ENCODE assay signal across 9 cellular contexts in the genomic region with DNA sequence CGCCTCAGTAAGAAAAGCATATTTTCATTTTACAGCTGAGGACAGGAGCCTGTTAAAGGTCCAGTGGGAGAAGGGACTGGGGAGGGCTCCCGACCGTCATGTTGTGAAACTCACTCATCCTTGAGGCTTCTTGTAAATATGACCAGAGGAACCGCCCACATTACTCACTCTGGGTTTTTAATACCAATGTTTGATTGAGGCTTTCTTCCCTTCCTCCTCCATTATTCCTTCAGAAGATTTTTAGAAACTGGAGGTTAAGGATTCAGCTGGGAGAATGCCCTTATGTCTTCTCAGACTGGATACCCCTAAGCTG.
DNase-seq lines count a peak whose midpoint lies in the region; ATAC-seq and TF ChIP-seq lines count a peak whose summit lies in the region.
"Had no signal": no experiment of that assay in that cellular context is flagged by ENCODE, and none has a peak within 500 bp of the region (broad histone marks: within the 10 kb centered on the region; RNA-seq: fewer than 3 reads in every experiment).

No MANE protein-coding gene starts in this region.

- ATAC-seq in GM21515 (IDR thresholded peaks at IDR 0.05; ENCODE audit: unreplicated experiment): peak; percentile 54
- peak; percentile 68 for ATAC-seq in HG03571 (IDR thresholded peaks at IDR 0.05; ENCODE audit: unreplicated experiment)

- H3K27me3 ChIP-seq in Caco-2 (replicated peaks; ENCODE audit: control insufficient read depth, insufficient read depth, low read length): no peaks in the 10 kb centered on the region

- TF ChIP-seq CTCF in Caco-2 (IDR thresholded peaks at IDR 0.05; ENCODE audit: insufficient read depth in 1 of 2, low read depth in 1 of 2, low read length in 1 of 2, severe bottlenecking in 1 of 2, unreplicated experiment in 1 of 2) (no peak), foreskin fibroblast (IDR thresholded peaks at IDR 0.05; ENCODE audit: low read depth, low read length) (no peak)

- H3K9me3 ChIP-seq in Caco-2: no peaks in the 10 kb centered on the region

- TSS peak; percentile 5 for BruUV-seq in Caco-2 (replicated peaks; lab: Mats Ljungman, UMichigan)

- intact Hi-C loops in Caco-2 (cut with micrococcal nuclease; ENCODE audit: unreplicated experiment): loop anchor here (10.0 kb wide), 1 partner anchor 231 kb away; no protein-coding TSS in a partner anchor

- H3K4me1 ChIP-seq in Caco-2: peaks cover 36% of the 10 kb centered on the region

- POLR2A ChIA-PET in Caco-2 (lab: Charles Lee): no interaction called here

- peak overlapping the region; percentile 21 for H3K27ac Mint-ChIP-seq in Caco-2 (ENCODE audit: unreplicated experiment)

- no peaks in the 10 kb centered on the region; the same call in 1 of the 2 replicates for H3K36me3 ChIP-seq in Caco-2 (ENCODE audit: control insufficient read depth, insufficient read depth, low read length)

- H3K4me3 Mint-ChIP-seq in Caco-2 (ENCODE audit: unreplicated experiment): no peak overlapping the region

- H3K4me3 ChIP-seq in Caco-2 (ENCODE audit: low read depth, low read length): no peak overlapping the region
- no peak overlapping the region for H3K4me3 ChIP-seq in foreskin fibroblast (ENCODE audit: low read depth in 1 of 2, low read length in 2 of 2)
- H3K4me3 ChIP-seq: SK-N-MC had no signal

- H3K36me3 Mint-ChIP-seq in Caco-2 (ENCODE audit: insufficient read depth, unreplicated experiment): peaks cover 30% of the 10 kb centered on the region

- no peak for DNase-seq in Caco-2
- DNase-seq in foreskin fibroblast: peak; percentile 40 to 68
- no peak for DNase-seq in superior temporal gyrus (ENCODE audit: extremely low spot score)
- DNase-seq in iPS-NIHi7 (ENCODE audit: extremely low spot score): no peak
- no peak for DNase-seq in stimulated activated CD4-positive, alpha-beta T cell treated with anti-CD3 and anti-CD28 coated beads, Interleukin-15, amount 100 ng/mL, for 24 hours
- DNase-seq in amniotic stem cell (lab: John Stamatoyannopoulos, UW): no peak

- H3K27me3 Mint-ChIP-seq in Caco-2 (ENCODE audit: insufficient read depth, unreplicated experiment): no peaks in the 10 kb centered on the region

- CTCF ChIA-PET in Caco-2 (lab: Charles Lee): no interaction called here

- H3K9me3 Mint-ChIP-seq in Caco-2 (ENCODE audit: unreplicated experiment): no peaks in the 10 kb centered on the region

- H3K4me1 Mint-ChIP-seq in Caco-2 (ENCODE audit: low read depth, unreplicated experiment): peaks cover 34% of the 10 kb centered on the region

Comparison
In these comparisons a context has a peak if more than half of its experiments do, and no peak if none do; other contexts are left out.
1. DNase-seq: peak in foreskin fibroblast (2 of 2); none in Caco-2 (0 of 2), superior temporal gyrus (single experiment), iPS-NIHi7 (single experiment), stimulated activated CD4-positive, alpha-beta T cell treated with anti-CD3 and anti-CD28 coated beads, Interleukin-15, amount 100 ng/mL, for 24 hours (single experiment) and amniotic stem cell (single experiment).